Comparison of ENCODE assay signal across 1 cellular context in the genomic region with DNA sequence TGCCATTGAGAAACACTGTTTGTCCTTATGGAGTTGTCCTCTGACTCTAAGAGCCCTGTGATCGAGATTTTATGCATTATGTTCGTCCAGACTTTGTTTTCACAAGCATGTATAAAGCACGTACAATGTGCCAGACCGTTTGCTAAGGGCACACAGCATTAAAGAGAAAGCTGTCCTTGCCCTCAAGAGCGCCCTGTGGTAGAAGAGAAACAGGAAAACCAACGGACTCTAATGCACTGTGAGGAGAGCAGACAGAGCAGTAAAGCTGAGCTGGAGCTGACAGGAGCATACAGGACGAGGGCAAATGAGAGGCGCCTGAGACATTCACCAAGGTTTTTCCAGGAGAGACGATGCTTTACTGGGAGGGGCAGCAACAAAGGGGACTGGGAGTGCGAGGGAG.
TF ChIP-seq lines count a peak whose summit lies in the region.

No MANE protein-coding gene starts in this region.

TF ChIP-seq in IMR-90, 13 proteins besides CTCF, POLR2A, EP300 and RAD21 (continued from another document):
- TF ChIP-seq RCOR1 (IDR thresholded peaks at IDR 0.05; ENCODE audit: insufficient replicate concordance, low read length): no peak
TF ChIP-seq in IMR-90: peak in this region for 0.
